In the genomic region with DNA sequence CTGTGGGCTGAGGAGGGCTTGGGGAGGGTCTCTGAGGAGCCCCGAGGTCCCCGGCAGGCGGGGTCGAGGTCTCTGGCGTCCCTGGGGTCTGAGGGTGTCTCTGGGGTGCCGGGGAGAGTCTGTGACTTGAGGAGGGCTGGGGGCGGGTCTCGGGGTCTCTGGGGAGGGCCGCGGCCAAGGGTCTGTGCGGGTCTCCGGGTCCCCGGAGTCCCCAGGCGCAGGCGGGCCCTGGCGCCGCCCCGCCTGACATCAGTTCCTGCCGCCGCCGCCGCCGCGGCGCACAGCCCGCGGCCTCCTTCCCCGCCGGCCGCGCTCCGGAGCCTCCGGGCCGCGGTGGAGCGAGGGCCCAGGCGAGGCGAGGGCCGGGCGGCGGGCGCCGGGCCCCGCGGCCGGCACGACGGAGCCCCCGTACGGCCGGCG, we compare ENCODE assay signal across 8 cellular contexts. TPM values are rescaled to one million over a fixed set of nuclear protein-coding genes. Genes with fewer than 3 reads are reported as not detected.
A peak's percentile ranks its signal among the peaks of the same experiment; 100 is the strongest.
DNase-seq lines count a peak whose midpoint lies in the region; ATAC-seq and TF ChIP-seq lines count a peak whose summit lies in the region.

A gene with protein sequence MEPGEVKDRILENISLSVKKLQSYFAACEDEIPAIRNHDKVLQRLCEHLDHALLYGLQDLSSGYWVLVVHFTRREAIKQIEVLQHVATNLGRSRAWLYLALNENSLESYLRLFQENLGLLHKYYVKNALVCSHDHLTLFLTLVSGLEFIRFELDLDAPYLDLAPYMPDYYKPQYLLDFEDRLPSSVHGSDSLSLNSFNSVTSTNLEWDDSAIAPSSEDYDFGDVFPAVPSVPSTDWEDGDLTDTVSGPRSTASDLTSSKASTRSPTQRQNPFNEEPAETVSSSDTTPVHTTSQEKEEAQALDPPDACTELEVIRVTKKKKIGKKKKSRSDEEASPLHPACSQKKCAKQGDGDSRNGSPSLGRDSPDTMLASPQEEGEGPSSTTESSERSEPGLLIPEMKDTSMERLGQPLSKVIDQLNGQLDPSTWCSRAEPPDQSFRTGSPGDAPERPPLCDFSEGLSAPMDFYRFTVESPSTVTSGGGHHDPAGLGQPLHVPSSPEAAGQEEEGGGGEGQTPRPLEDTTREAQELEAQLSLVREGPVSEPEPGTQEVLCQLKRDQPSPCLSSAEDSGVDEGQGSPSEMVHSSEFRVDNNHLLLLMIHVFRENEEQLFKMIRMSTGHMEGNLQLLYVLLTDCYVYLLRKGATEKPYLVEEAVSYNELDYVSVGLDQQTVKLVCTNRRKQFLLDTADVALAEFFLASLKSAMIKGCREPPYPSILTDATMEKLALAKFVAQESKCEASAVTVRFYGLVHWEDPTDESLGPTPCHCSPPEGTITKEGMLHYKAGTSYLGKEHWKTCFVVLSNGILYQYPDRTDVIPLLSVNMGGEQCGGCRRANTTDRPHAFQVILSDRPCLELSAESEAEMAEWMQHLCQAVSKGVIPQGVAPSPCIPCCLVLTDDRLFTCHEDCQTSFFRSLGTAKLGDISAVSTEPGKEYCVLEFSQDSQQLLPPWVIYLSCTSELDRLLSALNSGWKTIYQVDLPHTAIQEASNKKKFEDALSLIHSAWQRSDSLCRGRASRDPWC (plus strand): TSS at position 279 of the 420 bp plus-strand sequence. CDS start 239 bp downstream, outside the sequence.

- intact Hi-C loops in ovary (cut with DNase I): loop anchor here in 1 of 4 donors (5.0 kb wide), 2 partner anchors 67 to 157 kb away; a partner anchor contains a TSS

- peak within 1 kb of the TSS; percentile 85 for H3K4me2 ChIP-seq in DND-41 (ENCODE audit: insufficient read depth, low read length)

- H3K4me3 ChIP-seq in DND-41 (ENCODE audit: low read depth in 1 of 2, low read length in 2 of 2) (peak within 1 kb of the TSS; percentile 62 to 83), ovary (peak within 1 kb of the TSS; percentile 96)

- H3K9me3 ChIP-seq in DND-41 (ENCODE audit: insufficient read depth, low read length, severe bottlenecking): no peaks in the 10 kb centered on the region
- H3K9me3 ChIP-seq in ovary: no peaks in the 10 kb centered on the region

- H3K4me1 ChIP-seq in DND-41 (ENCODE audit: insufficient read depth, low read length) (peaks cover 24% of the 10 kb centered on the region), ovary (ENCODE audit: insufficient read depth) (peaks cover 8% of the 10 kb centered on the region)

- H3K79me2 ChIP-seq in DND-41 (ENCODE audit: insufficient read depth, low read length): peaks cover 50% of the 10 kb centered on the region

- TF ChIP-seq CTCF in DND-41 (IDR thresholded peaks at IDR 0.05; ENCODE audit: borderline replicate concordance, extremely low read depth, low read length, poor library complexity, severe bottlenecking) (no peak), ovary (IDR thresholded peaks at IDR 0.05) (no peak)

- H3K27ac ChIP-seq in DND-41 (ENCODE audit: low read length) (peak within 1 kb of the TSS; percentile 85), ovary (peak within 1 kb of the TSS; percentile 92 to 98)

- TF ChIP-seq EP300 in ovary (IDR thresholded peaks at IDR 0.05): no peak

- H3K27me3 ChIP-seq in DND-41 (ENCODE audit: insufficient read depth, low read length, poor library complexity): no peaks in the 10 kb centered on the region
- no peaks in the 10 kb centered on the region for H3K27me3 ChIP-seq in ovary

- H2AFZ ChIP-seq in DND-41 (ENCODE audit: low read depth, low read length): peak within 1 kb of the TSS; percentile 97

- DNase-seq in DND-41: peak; percentile 54
- peak; percentile 42 for DNase-seq in HCEC 1CT
- peak; percentile 18 for DNase-seq in RKO (ENCODE audit: low spot score)
- peak; percentile 51 for DNase-seq in activated naive CD4-positive, alpha-beta T cell treated with Interleukin-2 at 50 U/mL for 16 hours
- DNase-seq in glomerular endothelial cell (ENCODE audit: extremely low read depth, low read depth, low spot score): no peak
- DNase-seq in ovary: peak in 4 of 5 donors; percentile 45 to 69 (median 59)

- H3K36me3 ChIP-seq in DND-41 (ENCODE audit: insufficient read depth, low read length): no peaks in the 10 kb centered on the region
- H3K36me3 ChIP-seq in ovary: no peaks in the 10 kb centered on the region

- WGBS in ovary, 3 donors: 0 to 2% (median 1%) methylated on average over 30 to 52 of the region's 52 CpGs

- peaks cover 2% of the 10 kb centered on the region; the same call in 1 of the 2 replicates for H4K20me1 ChIP-seq in DND-41 (ENCODE audit: insufficient read depth, low read length)

- peak within 1 kb of the TSS; percentile 95 for H3K9ac ChIP-seq in DND-41 (ENCODE audit: low read depth, low read length)

- ATAC-seq in DND-41 (ENCODE audit: insufficient read depth, low read depth): peak; percentile 90
- ATAC-seq in GM21825 (IDR thresholded peaks at IDR 0.05; ENCODE audit: unreplicated experiment): no peak
- ATAC-seq in HG02763 (IDR thresholded peaks at IDR 0.05; ENCODE audit: unreplicated experiment): no peak

- TF ChIP-seq POLR2A in ovary (IDR thresholded peaks at IDR 0.05): no peak

RNA-seq across cellular contexts. Expression of the gene that starts here (rescaled TPM):
- total RNA-seq in glomerular endothelial cell: 44.5 and 67.7 TPM in 2 replicates
- total RNA-seq in ovary: 10 to 100 TPM; 26.5 to 81.8 (median 55.1) TPM
- polyA plus RNA-seq in ovary: 10 to 100 TPM; 22.1 to 45.0 TPM
